8 cellular contexts compared by ENCODE assay signal in genomic region chr19:40403262-40403984, GRCh38. TPM values are rescaled to one million over a fixed set of nuclear protein-coding genes. Genes with fewer than 3 reads are reported as not detected.
DNase-seq lines count a peak whose midpoint lies in the region; ATAC-seq and TF ChIP-seq lines count a peak whose summit lies in the region.

No MANE protein-coding gene starts in this region.

- H3K27me3 Mint-ChIP-seq in Caco-2 (ENCODE audit: insufficient read depth, unreplicated experiment), result no peaks in the 10 kb centered on the region

- H3K4me2 ChIP-seq in neuronal stem cell (ENCODE audit: insufficient read depth, low read length, poor library complexity, severe bottlenecking), result peak overlapping the region; percentile 97

- peak overlapping the region; percentile 79 for H3K4me3 Mint-ChIP-seq in Caco-2 (ENCODE audit: unreplicated experiment)

- H4K91ac ChIP-seq in neuronal stem cell (ENCODE audit: low read depth, low read length, poor library complexity), result no peak overlapping the region

- H2BK12ac ChIP-seq in neuronal stem cell (ENCODE audit: low read length), result no peak overlapping the region

- peak overlapping the region; percentile 97 for H3K14ac ChIP-seq in neuronal stem cell (ENCODE audit: low read length)

- H3K4me1 Mint-ChIP-seq in Caco-2 (ENCODE audit: low read depth, unreplicated experiment), result peaks cover 23% of the 10 kb centered on the region

- no peaks in the 10 kb centered on the region for H3K36me3 ChIP-seq in Caco-2 (ENCODE audit: control insufficient read depth, insufficient read depth, low read length)
- H3K36me3 ChIP-seq in neuronal stem cell (replicated peaks in 1 of 2; ENCODE audit: control insufficient read depth in 2 of 2, insufficient read depth in 2 of 2, low read length in 2 of 2), result no peaks in the 10 kb centered on the region

- H3K18ac ChIP-seq in neuronal stem cell (ENCODE audit: low read length), result peak overlapping the region; percentile 98

- H3K27ac Mint-ChIP-seq in Caco-2 (ENCODE audit: unreplicated experiment), result peak overlapping the region; percentile 42

- H3K9me3 ChIP-seq in Caco-2, result no peaks in the 10 kb centered on the region
- no peaks in the 10 kb centered on the region for H3K9me3 ChIP-seq in neuronal stem cell (replicated peaks in 1 of 2; ENCODE audit: control insufficient read depth in 2 of 2, insufficient read depth in 1 of 2, low read depth in 1 of 2, low read length in 2 of 2)

- BruUV-seq in Caco-2 (replicated peaks; lab: Mats Ljungman, UMichigan), result no TSS peak

- H2AFZ ChIP-seq in neuronal stem cell (ENCODE audit: low read length), result peak overlapping the region; percentile 94

- H2BK15ac ChIP-seq in neuronal stem cell (ENCODE audit: low read length), result peak overlapping the region; percentile 67

- H3K27me3 ChIP-seq in Caco-2 (replicated peaks; ENCODE audit: control insufficient read depth, insufficient read depth, low read length) (no peaks in the 10 kb centered on the region), neuronal stem cell (ENCODE audit: control insufficient read depth in 3 of 3, insufficient read depth in 3 of 3, low read depth in 1 of 3, low read length in 3 of 3) (peaks cover 0 to 2% (median 0%) of the 10 kb centered on the region in 3 experiments)

- peaks cover 2% of the 10 kb centered on the region; the same call in 1 of the 2 replicates for H3K4me1 ChIP-seq in Caco-2
- H3K4me1 ChIP-seq in neuronal stem cell (ENCODE audit: control insufficient read depth in 2 of 2, insufficient read depth in 1 of 2, low read depth in 1 of 2, low read length in 2 of 2), result peaks cover 1 to 13% of the 10 kb centered on the region in 2 donors

- H3K79me1 ChIP-seq in neuronal stem cell (ENCODE audit: low read depth, low read length), result peaks cover 1% of the 10 kb centered on the region

- no peak overlapping the region for H2AK5ac ChIP-seq in neuronal stem cell (ENCODE audit: low read depth, low read length)

- H2BK120ac ChIP-seq in neuronal stem cell (ENCODE audit: low read depth, low read length), result no peak overlapping the region

- H3K27ac ChIP-seq in RWPE1, result peak overlapping the region; percentile 86
- H3K27ac ChIP-seq in neuronal stem cell (replicated peaks; ENCODE audit: low read length), result peak overlapping the region; percentile 84
- no peak overlapping the region for H3K27ac ChIP-seq in substantia nigra (ENCODE audit: low read depth, low read length, poor library complexity, severe bottlenecking)

- CTCF ChIA-PET in Caco-2 (lab: Charles Lee), result interaction anchor here (1.0 to 2.1 kb wide), 3 partner anchors 17 to 98 kb away, joined by 7 to 19 read pairs (median 10); no protein-coding TSS in a partner anchor
- CTCF ChIA-PET in RWPE1 (lab: Yijun Ruan, JAX), result no interaction called here

- peak overlapping the region; percentile 78 for H3K4me3 ChIP-seq in Caco-2 (ENCODE audit: low read depth, low read length)
- H3K4me3 ChIP-seq in foreskin fibroblast (ENCODE audit: low read depth in 1 of 2, low read length in 2 of 2), result peak overlapping the region; percentile 48 to 60
- H3K4me3 ChIP-seq in neuronal stem cell (ENCODE audit: low read length in 2 of 2), result peak overlapping the region; percentile 71 to 81

- no peak for TF ChIP-seq CTCF in Caco-2 (IDR thresholded peaks at IDR 0.05; ENCODE audit: insufficient read depth in 1 of 2, low read depth in 1 of 2, low read length in 1 of 2, severe bottlenecking in 1 of 2, unreplicated experiment in 1 of 2)
- no peak for TF ChIP-seq CTCF in RWPE1 (conservative IDR thresholded peaks at IDR 0.05; ENCODE audit: low read depth)
- no peak for TF ChIP-seq CTCF in foreskin fibroblast (IDR thresholded peaks at IDR 0.05; ENCODE audit: low read depth, low read length)

- H3K23ac ChIP-seq in neuronal stem cell (ENCODE audit: low read depth, low read length, poor library complexity), result no peak overlapping the region

- peak overlapping the region; percentile 63 for H2BK5ac ChIP-seq in neuronal stem cell (ENCODE audit: low read length)

- H3K36me3 Mint-ChIP-seq in Caco-2 (ENCODE audit: insufficient read depth, unreplicated experiment), result no peaks in the 10 kb centered on the region

- no peak overlapping the region for H4K8ac ChIP-seq in neuronal stem cell (ENCODE audit: low read depth, low read length)

- intact Hi-C loops in Caco-2 (cut with micrococcal nuclease; ENCODE audit: unreplicated experiment), result loop anchor here (1.0 kb wide), 1 partner anchor 41 kb away; the partner anchor contains the start of gene SERTAD3

- peak overlapping the region; percentile 91 for H3K9ac ChIP-seq in neuronal stem cell (ENCODE audit: low read depth, low read length, poor library complexity)

- no peak overlapping the region for H3K4ac ChIP-seq in neuronal stem cell (ENCODE audit: low read length)

- WGBS in neuronal stem cell (ENCODE audit: extremely low coverage in 2 of 2, insufficient read length in 2 of 2, insufficient replicate concordance in 1 of 2), 2 donors, result no CpG with 5 or more reads among the region's 41 CpGs

- peak; percentile 55 for ATAC-seq in GM21390 (IDR thresholded peaks at IDR 0.05; ENCODE audit: unreplicated experiment)

- POLR2A ChIA-PET in Caco-2 (lab: Charles Lee) (interaction anchor here (0.6 to 1.4 kb wide), 4 partner anchors 13 to 23 kb away, joined by 3 to 16 read pairs (median 3); no protein-coding TSS in a partner anchor), RWPE1 (lab: Yijun Ruan, JAX; ENCODE audit: low non-redundant PET) (interaction anchor here (0.6 to 1.9 kb wide), 6 partner anchors 20 to 423 kb away, joined by 3 to 7 read pairs (median 3); no protein-coding TSS in a partner anchor)

- no peaks in the 10 kb centered on the region for H3K9me3 Mint-ChIP-seq in Caco-2 (ENCODE audit: unreplicated experiment)

- DNase-seq in Caco-2, result peak; percentile 98
- DNase-seq in HuH-7.5 (ENCODE audit: low spot score), result peak; percentile 98
- DNase-seq in RWPE1 (ENCODE audit: low spot score), result peak; percentile 95
- peak; percentile 65 for DNase-seq in activated T-helper 9 cell treated with anti-CD3 and anti-CD28 coated beads, Interleukin-2, amount 50 U/mL, for 16 hours (ENCODE audit: low read depth)
- DNase-seq in foreskin fibroblast, result peak; percentile 84 to 93
- peak; percentile 91 for DNase-seq in neuronal stem cell (ENCODE audit: low spot score)
- peak in 33 of 49 donors; percentile 1 to 74 (median 35) for DNase-seq in substantia nigra (lab: John Stamatoyannopoulos, UW)

RNA-seq across cellular contexts. Expression of gene PRX, which starts 9.8 kb away (rescaled TPM):
- 2.5 TPM in 2 replicates for total RNA-seq in Caco-2 (2022)
- polyA plus RNA-seq in neuronal stem cell (2013, experiment 1 of 2), result 1.9 TPM
- 1.9 TPM for polyA plus RNA-seq in neuronal stem cell (2013, experiment 2 of 2)

RNA-seq across cellular contexts. Expression of gene HIPK4, which starts 13.4 kb away (rescaled TPM):
- total RNA-seq in Caco-2 (2022), result not detected in 2 replicates
- 0.29 TPM for polyA plus RNA-seq in neuronal stem cell (2013, experiment 1 of 2)
- 0.28 TPM for polyA plus RNA-seq in neuronal stem cell (2013, experiment 2 of 2)

RNA-seq across cellular contexts. Expression of gene SERTAD1, which starts 22.4 kb away (rescaled TPM):
- total RNA-seq in Caco-2 (2022), result 7.7 and 8.6 TPM in 2 replicates
- polyA plus RNA-seq in neuronal stem cell (2013, experiment 1 of 2), result 2.7 TPM
- polyA plus RNA-seq in neuronal stem cell (2013, experiment 2 of 2), result 2.7 TPM

RNA-seq across cellular contexts. Expression of gene SERTAD3, which starts 40.7 kb away (rescaled TPM):
- total RNA-seq in Caco-2 (2022), result 45.2 and 52.2 TPM in 2 replicates
- 13.1 TPM for polyA plus RNA-seq in neuronal stem cell (2013, experiment 1 of 2)
- 13.1 TPM for polyA plus RNA-seq in neuronal stem cell (2013, experiment 2 of 2)

RNA-seq across cellular contexts. Expression of gene PLD3, which starts 54.9 kb away (rescaled TPM):
- total RNA-seq in Caco-2 (2022), result 100 and 114 TPM in 2 replicates
- polyA plus RNA-seq in neuronal stem cell (2013, experiment 1 of 2), result 175 TPM
- 166 TPM for polyA plus RNA-seq in neuronal stem cell (2013, experiment 2 of 2)

Comparison
In these comparisons a context has a peak if more than half of its experiments do, and no peak if none do; other contexts are left out.
1. DNase-seq: peak in every context shown above with its lines; median percentile 98 in Caco-2; 98 in HuH-7.5; 95 in RWPE1; 91 in neuronal stem cell; 88 in foreskin fibroblast; 65 in activated T-helper 9 cell treated with anti-CD3 and anti-CD28 coated beads, Interleukin-2, amount 50 U/mL, for 16 hours; 35 in substantia nigra.